Comparison of ENCODE assay signal across 18 cellular contexts in the genomic region with DNA sequence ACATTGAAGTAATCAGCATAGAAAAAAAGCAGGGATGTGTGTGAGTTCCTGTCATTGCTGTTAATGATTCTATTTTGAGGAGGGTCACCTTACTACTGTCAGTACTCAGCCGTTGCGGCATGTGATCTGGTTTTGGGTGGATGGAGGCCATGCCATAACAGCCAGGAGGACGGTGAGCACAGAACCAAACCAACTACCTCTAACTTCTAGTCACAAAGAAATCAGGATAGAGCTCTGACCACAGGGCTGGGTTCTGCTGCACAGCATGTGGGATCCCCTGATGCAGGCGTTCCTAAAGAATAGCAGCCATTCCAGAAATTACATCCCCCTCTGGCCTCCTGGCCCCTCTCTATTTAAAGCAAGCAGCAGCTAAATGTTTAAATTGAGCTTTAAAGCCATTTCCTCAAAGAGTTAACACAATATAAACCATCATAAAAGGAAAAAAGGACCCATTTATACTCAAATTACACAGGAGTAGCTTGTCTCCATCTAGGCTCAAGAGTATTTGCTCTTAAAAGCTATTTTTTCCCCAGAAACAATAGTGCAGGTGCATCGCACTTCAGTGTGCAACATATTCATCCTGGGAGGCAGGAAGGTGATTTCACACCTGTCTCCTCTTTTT.
DNase-seq lines count a peak whose midpoint lies in the region; ATAC-seq and TF ChIP-seq lines count a peak whose summit lies in the region.
"Had no signal": no experiment of that assay in that cellular context is flagged by ENCODE, and none has a peak within 500 bp of the region (broad histone marks: within the 10 kb centered on the region; RNA-seq: fewer than 3 reads in every experiment).

No MANE protein-coding gene starts in this region.

- peak overlapping the region; percentile 51 for H3K27ac ChIP-seq in H9 (ENCODE audit: insufficient read length, low read depth, low read length)
- peak overlapping the region; percentile 25 for H3K27ac ChIP-seq in neural cell (ENCODE audit: low read length)
- H3K27ac ChIP-seq in Peyer's patch = no peak overlapping the region
- H3K27ac ChIP-seq: BLaER1 treated with 17β-estradiol and CSF1 and Interleukin-3, amounts not matched to agents 10 nM and 100 nM; heart left ventricle had no signal

- no peak overlapping the region for H2BK15ac ChIP-seq in H9 (ENCODE audit: low read depth, low read length)

- TF ChIP-seq CTCF in H9 (conservative IDR thresholded peaks at IDR 0.05) = no peak
- TF ChIP-seq CTCF in neural cell (IDR thresholded peaks at IDR 0.05; ENCODE audit: poor library complexity, severe bottlenecking) = no peak
- TF ChIP-seq CTCF in Peyer's patch (IDR thresholded peaks at IDR 0.05) = no peak

- H3K9me3 Mint-ChIP-seq in H9 = peaks cover 0 to 3% of the 10 kb centered on the region in 2 experiments; a peak in 4 of 5 replicates
- no peaks in the 10 kb centered on the region for H3K9me3 Mint-ChIP-seq in activated T-cell treated with anti-CD3 and anti-CD28 coated beads, Interleukin-2, amount 50 U/mL, for 4 hours

- peaks cover 2% of the 10 kb centered on the region for H3K27me3 Mint-ChIP-seq in H9 (ENCODE audit: low read depth)
- no peaks in the 10 kb centered on the region for H3K27me3 Mint-ChIP-seq in activated T-cell treated with anti-CD3 and anti-CD28 coated beads, Interleukin-2, amount 50 U/mL, for 4 hours (ENCODE audit: low read depth)

- no peak overlapping the region for H3T11ph ChIP-seq in H9 (ENCODE audit: low read length)

- H3K23me2 ChIP-seq in H9 (ENCODE audit: insufficient read length, low read depth, low read length, poor library complexity, severe bottlenecking) = peaks cover 2% of the 10 kb centered on the region

- TF ChIP-seq EP300 in neural cell (conservative IDR thresholded peaks at IDR 0.05; ENCODE audit: poor library complexity, severe bottlenecking) = no peak

- peak overlapping the region in 2 of 3 experiments; percentile 79 to 94; a peak in 2 of 7 replicates for H3K27ac Mint-ChIP-seq in H9
- H3K27ac Mint-ChIP-seq: T-helper 1 cell treated with Interleukin-12 subunit alpha and Interleukin-12 subunit beta and Interleukin-4 antibody, amounts not matched to agents 30 μg/mL and 1 μg/mL, for 36 hours had no signal

- no peak overlapping the region for H3K23ac ChIP-seq in H9 (ENCODE audit: insufficient read length, low read depth, low read length)

- no CpG with 5 or more reads among the region's 5 CpGs for WGBS in H9 (ENCODE audit: extremely low coverage, insufficient read length, low lambda C conversion rate)

- no peak overlapping the region for H3K4ac ChIP-seq in H9 (ENCODE audit: low read depth, low read length)

- TF ChIP-seq POLR2A in Peyer's patch (IDR thresholded peaks at IDR 0.05) = no peak

- peaks cover 6% of the 10 kb centered on the region for H3K4me1 ChIP-seq in H9 (ENCODE audit: insufficient read depth, low read length)
- peaks cover 1% of the 10 kb centered on the region for H3K4me1 ChIP-seq in NT2/D1 (ENCODE audit: insufficient read depth, insufficient read length)
- no peaks in the 10 kb centered on the region for H3K4me1 ChIP-seq in Peyer's patch
- H3K4me1 ChIP-seq: BLaER1 treated with 17β-estradiol and CSF1 and Interleukin-3, amounts not matched to agents 10 nM and 100 nM had no signal

- H3K9me2 ChIP-seq in neural cell (ENCODE audit: insufficient read depth, low read length) = no peaks in the 10 kb centered on the region

- peak overlapping the region; percentile 46 for H3K4me2 ChIP-seq in H9 (ENCODE audit: insufficient read depth, insufficient read length, low read length)
- H3K4me2 ChIP-seq in neural cell (ENCODE audit: low read length) = no peak overlapping the region
- H3K4me2 ChIP-seq: BLaER1 treated with 17β-estradiol and CSF1 and Interleukin-3, amounts not matched to agents 10 nM and 100 nM had no signal

- H3K4me3 Mint-ChIP-seq in H9 = peak overlapping the region in 1 of 2 experiments; percentile 27; a peak in 1 of 5 replicates
- H3K4me3 Mint-ChIP-seq in activated T-cell treated with anti-CD3 and anti-CD28 coated beads, Interleukin-2, amount 50 U/mL, for 4 hours = no peak overlapping the region
- H3K4me3 Mint-ChIP-seq: T-helper 1 cell treated with Interleukin-12 subunit alpha and Interleukin-12 subunit beta and Interleukin-4 antibody, amounts not matched to agents 30 μg/mL and 1 μg/mL, for 36 hours had no signal

- no peak overlapping the region for H4K91ac ChIP-seq in H9 (ENCODE audit: insufficient read length, low read depth, low read length)

- no peak overlapping the region for H2BK120ac ChIP-seq in H9 (ENCODE audit: low read depth, low read length, poor library complexity, severe bottlenecking)

- peaks cover 0 to 4% (median 0%) of the 10 kb centered on the region in 3 experiments; a peak in 3 of 7 replicates for H3K36me3 Mint-ChIP-seq in H9 (ENCODE audit: insufficient read depth in 1 of 3, low read depth in 3 of 3)
- H3K36me3 Mint-ChIP-seq in activated T-cell treated with anti-CD3 and anti-CD28 coated beads, Interleukin-2, amount 50 U/mL, for 4 hours (ENCODE audit: insufficient read depth) = no peaks in the 10 kb centered on the region

- TF ChIP-seq RAD21 in neural cell (conservative IDR thresholded peaks at IDR 0.05) = no peak

- H3K79me2 ChIP-seq in H9 (ENCODE audit: insufficient read depth, low read length) (no peaks in the 10 kb centered on the region), neural cell (replicated peaks; ENCODE audit: insufficient read depth, low read length) (no peaks in the 10 kb centered on the region)

- no peak overlapping the region for H4K8ac ChIP-seq in H9 (replicated peaks; ENCODE audit: insufficient read length, low read depth, low read length)

- H3K18ac ChIP-seq in H9 (ENCODE audit: insufficient read length, low read depth, low read length) = no peak overlapping the region

- ATAC-seq in activated T-cell treated with anti-CD3 and anti-CD28 coated beads, Interleukin-2, amount 50 U/mL, for 4 hours = no peak
- ATAC-seq: esophagus mucosa, left colon, Panc1 had no signal

- H2AFZ ChIP-seq in H9 (ENCODE audit: low read length) (no peak overlapping the region), neural cell (ENCODE audit: low read depth, low read length) (no peak overlapping the region)

- H3K36me3 ChIP-seq in NT2/D1 (ENCODE audit: insufficient read depth, insufficient read length, low read length) (no peaks in the 10 kb centered on the region), neural cell (ENCODE audit: insufficient read depth, low read length) (no peaks in the 10 kb centered on the region), Peyer's patch (no peaks in the 10 kb centered on the region)
- H3K36me3 ChIP-seq: BLaER1 treated with 17β-estradiol and CSF1 and Interleukin-3, amounts not matched to agents 10 nM and 100 nM; heart left ventricle had no signal

- no peak overlapping the region for H2BK20ac ChIP-seq in H9 (ENCODE audit: low read depth, low read length, poor library complexity, severe bottlenecking)

- no peak overlapping the region for H2BK12ac ChIP-seq in H9 (ENCODE audit: insufficient read length, low read depth, low read length)

- H3F3A ChIP-seq in neural cell (ENCODE audit: insufficient read depth, low read length, poor library complexity, severe bottlenecking) = peaks cover 3% of the 10 kb centered on the region

- H2BK5ac ChIP-seq in H9 (ENCODE audit: insufficient read length, low read length) = no peak overlapping the region

- H4K20me1 ChIP-seq in H9 (ENCODE audit: control insufficient read depth, insufficient read depth, insufficient read length) = no peaks in the 10 kb centered on the region
- no peaks in the 10 kb centered on the region for H4K20me1 ChIP-seq in neural cell (ENCODE audit: insufficient read depth)
- H4K20me1 ChIP-seq: BLaER1 treated with 17β-estradiol and CSF1 and Interleukin-3, amounts not matched to agents 10 nM and 100 nM had no signal

- H3K4me3 ChIP-seq in NT2/D1 (ENCODE audit: insufficient read length, low read depth) = no peak overlapping the region
- no peak overlapping the region for H3K4me3 ChIP-seq in neural cell (ENCODE audit: low read length)
- no peak overlapping the region for H3K4me3 ChIP-seq in Peyer's patch
- H3K4me3 ChIP-seq: BLaER1 treated with 17β-estradiol and CSF1 and Interleukin-3, amounts not matched to agents 10 nM and 100 nM; heart left ventricle had no signal

- H3K9me3 ChIP-seq in H9 (ENCODE audit: control insufficient read depth, low read depth, low read length) (no peaks in the 10 kb centered on the region), NT2/D1 (ENCODE audit: insufficient read depth, low read length) (no peaks in the 10 kb centered on the region), neural cell (ENCODE audit: low read length) (no peaks in the 10 kb centered on the region), Peyer's patch (no peaks in the 10 kb centered on the region)
- H3K9me3 ChIP-seq: BLaER1 treated with 17β-estradiol and CSF1 and Interleukin-3, amounts not matched to agents 10 nM and 100 nM had no signal

- H3K4me1 Mint-ChIP-seq in H9 = peaks cover 37 to 43% of the 10 kb centered on the region in 2 experiments
- H3K4me1 Mint-ChIP-seq in activated T-cell treated with anti-CD3 and anti-CD28 coated beads, Interleukin-2, amount 50 U/mL, for 4 hours (ENCODE audit: low read depth) = peaks cover 2% of the 10 kb centered on the region

- H3K9ac ChIP-seq in H9 (ENCODE audit: extremely low read depth, insufficient read length, low read length) (no peak overlapping the region), NT2/D1 (ENCODE audit: insufficient read length, low read depth) (no peak overlapping the region), neural cell (ENCODE audit: low read length) (no peak overlapping the region)
- H3K9ac ChIP-seq: BLaER1 treated with 17β-estradiol and CSF1 and Interleukin-3, amounts not matched to agents 10 nM and 100 nM had no signal

- no peaks in the 10 kb centered on the region for H3K79me1 ChIP-seq in H9 (ENCODE audit: insufficient read depth, low read depth, low read length, poor library complexity, severe bottlenecking)

- no peak overlapping the region for H4K5ac ChIP-seq in H9 (ENCODE audit: insufficient read length, low read depth, low read length)

- no peak overlapping the region for H2AK5ac ChIP-seq in H9 (ENCODE audit: insufficient read length, low read length)

- H3K56ac ChIP-seq in H9 (ENCODE audit: insufficient read length, low read depth, low read length) = no peak overlapping the region

- no peak overlapping the region for H3K14ac ChIP-seq in H9 (ENCODE audit: insufficient read depth, low read length)

- DNase-seq in H9 = peak; percentile 80
- DNase-seq in NCI-H146 (lab: John Stamatoyannopoulos, UW) = peak; percentile 99
- peak; percentile 47 for DNase-seq in NT2/D1 (ENCODE audit: low read depth, low spot score)
- DNase-seq in activated T-cell treated with anti-CD3 and anti-CD28 coated beads, Interleukin-2, amount 50 U/mL, for 4 hours = no peak
- DNase-seq in Peyer's patch = no peak
- DNase-seq in epidermal melanocyte (ENCODE audit: insufficient read length, low spot score) = no peak
- DNase-seq: activated naive CD4-positive, alpha-beta T cell; cortex of kidney; EL; heart left ventricle; left colon; NCI-H446; stimulated activated CD4-positive, alpha-beta T cell treated with anti-CD3 and anti-CD28 coated beads, Interleukin-12 subunit alpha, Interleukin-12 subunit beta, amount 100 ng/mL, for 4 hours had no signal

- no peaks in the 10 kb centered on the region for H3K27me3 ChIP-seq in H9 (ENCODE audit: insufficient read depth, low read length)
- no peaks in the 10 kb centered on the region for H3K27me3 ChIP-seq in NT2/D1 (ENCODE audit: insufficient read depth, insufficient read length)
- no peaks in the 10 kb centered on the region for H3K27me3 ChIP-seq in neural cell (ENCODE audit: insufficient read depth, low read depth, low read length)
- H3K27me3 ChIP-seq in Peyer's patch = no peaks in the 10 kb centered on the region
- H3K27me3 ChIP-seq: BLaER1 treated with 17β-estradiol and CSF1 and Interleukin-3, amounts not matched to agents 10 nM and 100 nM; heart left ventricle had no signal

Comparison
In these comparisons a context has a peak if more than half of its experiments do, and no peak if none do; other contexts are left out.
1. DNase-seq: peak in H9 (single experiment), NCI-H146 (single experiment) and NT2/D1 (single experiment); none in activated T-cell treated with anti-CD3 and anti-CD28 coated beads, Interleukin-2, amount 50 U/mL, for 4 hours (single experiment), Peyer's patch (0 of 3) and epidermal melanocyte (single experiment).
2. H3K27ac ChIP-seq: peak in H9 (single experiment) and neural cell (single experiment); none in Peyer's patch (0 of 4).